In the genomic region with DNA sequence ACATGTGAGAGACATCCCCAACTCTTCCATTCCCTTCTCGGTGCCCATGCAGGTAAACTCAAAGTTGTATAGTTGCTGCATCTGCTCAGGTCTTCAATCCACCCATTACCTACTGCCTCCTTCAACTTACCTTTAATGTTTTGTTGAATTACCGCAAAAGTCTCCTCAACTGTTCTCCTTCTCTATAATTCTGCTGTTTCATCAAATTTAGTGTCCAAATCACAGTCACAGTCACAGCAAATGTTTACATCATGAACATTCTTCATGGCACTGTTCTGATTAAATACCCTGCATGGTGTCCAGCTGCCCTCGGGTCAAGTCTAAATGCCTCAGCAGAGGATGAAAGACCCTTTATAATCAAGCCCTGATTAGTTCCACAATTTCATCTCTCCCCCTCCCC, we compare ENCODE assay signal across 20 cellular contexts.
"Had no signal": no experiment of that assay in that cellular context is flagged by ENCODE, and none has a peak within 500 bp of the region (broad histone marks: within the 10 kb centered on the region; RNA-seq: fewer than 3 reads in every experiment).

No MANE protein-coding gene starts in this region.

- H3K27ac ChIP-seq: thyroid gland had no signal

- H3K4me3 ChIP-seq: lung, thyroid gland had no signal

- FAIRE-seq: colon, frontal cortex, kidney had no signal

- DNase-seq: activated CD4-positive, alpha-beta T cell treated with anti-CD3 and anti-CD28 coated beads, Interleukin-2, amount 10 ng/mL, durations not matched to agents 24 days and 14 days; activated CD4-positive, CD25-positive, alpha-beta regulatory T cell; activated naive CD4-positive, alpha-beta T cell treated with anti-CD3 and anti-CD28 coated beads, Interleukin-2, amount 50 U/mL, for 16 hours; anterior cingulate cortex; caudate nucleus; erythroblast; head of caudate nucleus; kidney; occipital lobe; retina; stimulated activated CD4-positive, alpha-beta T cell treated with anti-CD3 and anti-CD28 coated beads, Interleukin-12 subunit alpha, Interleukin-12 subunit beta, amount 100 ng/mL, for 4 hours; stimulated activated CD4-positive, alpha-beta T cell treated with anti-CD3 and anti-CD28 coated beads, Interleukin-1b, Interleukin-23, amount 100 ng/mL, for 48 hours; stimulated activated CD8-positive, alpha-beta memory T cell treated with anti-CD3 and anti-CD28 coated beads, Interleukin-4, amount 100 ng/mL, for 48 hours; stimulated activated naive CD4-positive, alpha-beta T cell treated with Interleukin-2 at 50 U/mL for 16 hours; thyroid gland had no signal

- H3K36me3 Mint-ChIP-seq: brain had no signal

- H3K4me3 Mint-ChIP-seq: activated CD4-positive, alpha-beta T cell treated with anti-CD3 and anti-CD28 coated beads, Interleukin-2, amount 10 ng/mL, durations not matched to agents 24 days and 14 days; brain had no signal

- H3K27ac Mint-ChIP-seq: activated CD4-positive, alpha-beta T cell treated with anti-CD3 and anti-CD28 coated beads, Interleukin-2, amount 10 ng/mL, durations not matched to agents 24 days and 14 days; brain had no signal

- ATAC-seq: left lobe of liver had no signal

- H3K9me3 ChIP-seq: thyroid gland had no signal

- H3K36me3 ChIP-seq: thyroid gland had no signal

- H3K27me3 Mint-ChIP-seq: activated CD4-positive, alpha-beta T cell treated with anti-CD3 and anti-CD28 coated beads, Interleukin-2, amount 10 ng/mL, durations not matched to agents 24 days and 14 days; brain had no signal

- H3K27me3 ChIP-seq: thyroid gland had no signal

- H3K4me1 ChIP-seq: thyroid gland had no signal
